ENCODE assay signal across 31 cellular contexts in the genomic region with DNA sequence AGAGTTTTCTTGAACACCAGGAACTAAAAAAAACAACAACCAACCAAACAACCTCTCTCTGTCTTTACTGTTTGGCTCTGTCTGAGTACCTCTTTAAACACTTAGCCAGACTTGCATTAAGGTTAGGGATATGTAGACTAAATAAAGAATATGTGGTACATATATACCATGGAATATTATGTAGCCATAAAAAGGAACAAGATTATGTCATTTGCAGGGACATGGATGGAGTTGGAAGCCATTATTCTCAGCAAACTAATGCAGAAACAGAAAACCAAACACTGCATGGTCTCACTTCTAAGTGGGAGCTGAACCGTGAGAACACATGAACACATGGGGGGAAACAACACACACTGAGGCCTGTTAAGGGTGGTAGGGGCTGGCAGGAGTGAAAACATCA.
A peak's percentile ranks its signal among the peaks of the same experiment; 100 is the strongest.
DNase-seq lines count a peak whose midpoint lies in the region; ATAC-seq, FAIRE-seq and TF ChIP-seq lines count a peak whose summit lies in the region.
"Had no signal": no experiment of that assay in that cellular context is flagged by ENCODE, and none has a peak within 500 bp of the region (broad histone marks: within the 10 kb centered on the region; RNA-seq: fewer than 3 reads in every experiment).

No MANE protein-coding gene starts in this region.

- in situ Hi-C loops in K562 (cut with MboI) = no loop called here

- no peaks in the 10 kb centered on the region for H3K27me3 ChIP-seq in K562 (ENCODE audit: control insufficient read depth in 2 of 2, insufficient read depth in 2 of 2, low read length in 2 of 2)
- H3K27me3 ChIP-seq: BLaER1; BLaER1 treated with 17β-estradiol and CSF1 and Interleukin-3, amounts not matched to agents 10 nM and 100 nM had no signal

- no peak for TF ChIP-seq CTCF in HEK293 (tag by site-specific recombination; IDR thresholded peaks at IDR 0.05)
- no peak for TF ChIP-seq CTCF in K562 (IDR thresholded peaks at IDR 0.05 in 2 of 3, conservative IDR thresholded peaks at IDR 0.05 in 1 of 3; ENCODE audit: insufficient read depth in 2 of 3, low read depth in 1 of 3, low read length in 3 of 3)

- H3K9me3 ChIP-seq in HEK293 (ENCODE audit: control insufficient read depth, insufficient read depth, low read depth, low read length) = no peaks in the 10 kb centered on the region
- H3K9me3 ChIP-seq in K562 (replicated peaks; ENCODE audit: control insufficient read depth, insufficient read depth, low read depth, low read length) = peaks cover 2% of the 10 kb centered on the region; the same call in 1 of the 2 replicates
- H3K9me3 ChIP-seq: BE2C had no signal

- TF ChIP-seq POLR2A in K562 (conservative IDR thresholded peaks at IDR 0.05) = no peak

- H3K27ac ChIP-seq in HEK293 (ENCODE audit: extremely low read depth, low read depth, low read length) = no peak overlapping the region
- H3K27ac ChIP-seq in K562 (ENCODE audit: extremely low read depth, low read depth, low read length) = no peak overlapping the region
- H3K27ac ChIP-seq: 22Rv1; A549; BLaER1; BLaER1 treated with 17β-estradiol and CSF1 and Interleukin-3, amounts not matched to agents 10 nM and 100 nM; C4-2B had no signal

- H3K9ac ChIP-seq in K562 (ENCODE audit: insufficient read depth in 1 of 2, low read depth in 2 of 2, low read length in 2 of 2) = no peak overlapping the region
- H3K9ac ChIP-seq: BLaER1; BLaER1 treated with 17β-estradiol and CSF1 and Interleukin-3, amounts not matched to agents 10 nM and 100 nM had no signal

- H4K20me1 ChIP-seq in K562 (replicated peaks; ENCODE audit: control insufficient read depth, insufficient read depth, low read length) = no peaks in the 10 kb centered on the region
- H4K20me1 ChIP-seq: BLaER1; BLaER1 treated with 17β-estradiol and CSF1 and Interleukin-3, amounts not matched to agents 10 nM and 100 nM had no signal

- H3K4me1 ChIP-seq in HEK293 (ENCODE audit: control insufficient read depth, insufficient read depth, low read length) (no peaks in the 10 kb centered on the region), K562 (replicated peaks in 1 of 2; ENCODE audit: control insufficient read depth in 2 of 2, insufficient read depth in 2 of 2, low read length in 2 of 2) (no peaks in the 10 kb centered on the region)
- H3K4me1 ChIP-seq: A549; BE2C; BLaER1; BLaER1 treated with 17β-estradiol and CSF1 and Interleukin-3, amounts not matched to agents 10 nM and 100 nM; Caco-2 had no signal

- intact Hi-C loops in K562 (cut with micrococcal nuclease) = no loop called here

- no peak for FAIRE-seq in K562 (lab: Jason Lieb, UNC)
- FAIRE-seq: A204.1, A549, D721Med had no signal

- WGBS in K562 (ENCODE audit: insufficient coverage, low coverage, missing lambda C conversion rate) = 5% methylated on average over 1 of the region's 1 CpG

- H3K4me3 ChIP-seq in HEK293 (ENCODE audit: low read depth, low read length) (no peak overlapping the region), K562 (no peak overlapping the region)
- H3K4me3 ChIP-seq: A549; BLaER1; BLaER1 treated with 17β-estradiol and CSF1 and Interleukin-3, amounts not matched to agents 10 nM and 100 nM had no signal

- ATAC-seq in K562 = no peak
- ATAC-seq: A549; CD8-positive, alpha-beta T cell had no signal

- POLR2A ChIA-PET in HEK293 (lab: Yijun Ruan, JAX) (no interaction called here), K562 (lab: Yijun Ruan, JAX) (no interaction called here)

- H3K36me3 ChIP-seq in HEK293 (ENCODE audit: control insufficient read depth in 2 of 2, insufficient read depth in 1 of 2, low read length in 2 of 2) (no peaks in the 10 kb centered on the region), K562 (ENCODE audit: control insufficient read depth, insufficient read depth, low read length) (no peaks in the 10 kb centered on the region)
- H3K36me3 ChIP-seq: BE2C; BLaER1; BLaER1 treated with 17β-estradiol and CSF1 and Interleukin-3, amounts not matched to agents 10 nM and 100 nM had no signal

- no peak for TF ChIP-seq RAD21 in K562 (CRISPR knock-in tag; conservative IDR thresholded peaks at IDR 0.05 in 1 of 2, IDR thresholded peaks at IDR 0.05 in 1 of 2)

- no peak overlapping the region for H2AFZ ChIP-seq in K562 (ENCODE audit: low read depth, low read length)

- TF ChIP-seq EP300 in K562 (IDR thresholded peaks at IDR 0.05; ENCODE audit: low read length) = no peak

- CTCF ChIA-PET in HEK293 (lab: Yijun Ruan, JAX) = no interaction called here
- CTCF ChIA-PET in K562 (lab: Yijun Ruan, JAX; ENCODE audit: low intra/inter-chr PET ratio) = no interaction called here

- no peaks in the 10 kb centered on the region for H3K9me1 ChIP-seq in K562 (ENCODE audit: control insufficient read depth, insufficient read depth, low read length)

- no peak for DNase-seq in K562 (ENCODE audit: extremely low read depth in 1 of 4, low spot score in 3 of 4)
- no peak for DNase-seq in NCI-H187 (lab: John Stamatoyannopoulos, UW)
- DNase-seq in NCI-H2196 (lab: John Stamatoyannopoulos, UW; ENCODE audit: unreplicated experiment) = no peak
- DNase-seq: 8988T; ACHN; AML-193; BE2C; C1 segment of cervical spinal cord; Caco-2; Calu3; CD4-positive, alpha-beta memory T cell; CD4-positive, alpha-beta T cell; CD4-positive, CD25-positive, alpha-beta regulatory T cell; CD8-positive, alpha-beta memory T cell; CD8-positive, alpha-beta T cell; COR-L47; DMS 273 treated with DMSO at 0.1 percent for 48 hours; DMS153; DMS53; DMS79; DMS79 treated with DMSO at 0.1 percent for 48 hours; DND-41; EL had no signal

- BruUV-seq in K562 (replicated peaks; lab: Mats Ljungman, UMichigan) = no TSS peak

- no peak overlapping the region for H3K4me2 ChIP-seq in K562 (ENCODE audit: insufficient read depth, low read length)
- H3K4me2 ChIP-seq: A549; BLaER1; BLaER1 treated with 17β-estradiol and CSF1 and Interleukin-3, amounts not matched to agents 10 nM and 100 nM had no signal

- no peaks in the 10 kb centered on the region for H3K79me2 ChIP-seq in K562 (ENCODE audit: control insufficient read depth, insufficient read depth, low read length)

TF ChIP-seq in HEK293, 187 proteins besides CTCF, POLR2A, EP300 and RAD21:
- no peak for TF ChIP-seq ZNF600 (tag by site-specific recombination; IDR thresholded peaks at IDR 0.05)
- no peak for TF ChIP-seq ZNF114 (tag by site-specific recombination; IDR thresholded peaks at IDR 0.05)
- peak; percentile 60 for TF ChIP-seq ZNF146 (tag by site-specific recombination; IDR thresholded peaks at IDR 0.05)

TF ChIP-seq in K562, 482 proteins besides CTCF, POLR2A, EP300 and RAD21:
- no peak for TF ChIP-seq HOXB6 (CRISPR knock-in tag; IDR thresholded peaks at IDR 0.05; ENCODE audit: borderline replicate concordance)
- TF ChIP-seq DIDO1 (tag; IDR thresholded peaks at IDR 0.05; ENCODE audit: low read depth) = no peak
- TF ChIP-seq ZNF146 (CRISPR knock-in tag; IDR thresholded peaks at IDR 0.05; ENCODE audit: unreplicated experiment) = peak; percentile 61
- TF ChIP-seq BCOR (IDR thresholded peaks at IDR 0.05) = 0 out of 2 replicates have a peak, but pooled peaks have one; percentile 19
